ENCODE assay signal across 10 cellular contexts in the genomic region with DNA sequence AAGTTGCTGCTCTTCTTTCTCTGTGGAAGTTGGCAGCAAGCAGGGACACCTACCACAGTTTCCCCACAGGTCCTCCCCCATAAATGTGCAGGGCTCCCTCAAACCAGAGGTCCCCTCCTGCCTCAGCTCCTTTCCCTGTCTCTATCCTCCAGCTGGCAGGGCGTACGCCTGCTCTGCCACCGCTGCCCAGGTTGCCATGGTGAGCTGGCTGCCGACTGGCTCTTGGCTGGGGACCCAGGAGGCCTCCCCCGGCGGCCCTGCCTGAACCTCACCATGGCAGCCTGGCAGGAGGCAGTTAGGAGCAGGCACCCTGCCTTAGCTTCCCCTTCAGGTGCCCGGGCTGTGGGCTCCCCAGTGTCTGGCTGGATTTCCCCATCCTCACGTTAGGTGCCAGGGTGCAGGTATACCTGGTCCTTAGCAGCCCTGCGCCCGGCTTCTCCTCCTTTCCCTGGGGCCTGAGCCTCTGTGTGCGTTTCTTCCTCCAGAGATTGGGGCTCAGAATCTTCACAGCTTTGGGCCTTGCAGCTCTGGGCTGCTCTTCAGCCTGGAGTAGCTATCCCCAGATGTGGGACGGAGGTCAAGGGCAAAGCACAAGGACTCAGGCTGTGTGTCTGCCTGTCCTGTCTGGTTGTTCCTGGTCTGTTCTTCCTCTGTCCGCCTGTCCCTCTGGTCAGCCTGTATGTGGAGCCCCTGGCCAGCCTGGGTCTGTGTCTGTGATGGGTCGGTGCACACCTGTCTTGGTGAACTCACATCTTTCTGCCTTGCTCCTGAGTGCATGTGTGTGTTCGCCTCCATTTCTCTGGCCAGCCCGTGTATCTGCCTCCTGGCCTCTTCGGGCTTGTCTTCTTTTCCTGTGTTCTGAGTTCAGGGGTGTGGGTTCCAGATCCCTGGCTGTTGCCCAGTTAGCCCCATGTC. TPM values are rescaled to one million over a fixed set of nuclear protein-coding genes. Genes with fewer than 3 reads are reported as not detected.
DNase-seq lines count a peak whose midpoint lies in the region; ATAC-seq and TF ChIP-seq lines count a peak whose summit lies in the region.
"Had no signal": no experiment of that assay in that cellular context is flagged by ENCODE, and none has a peak within 500 bp of the region (broad histone marks: within the 10 kb centered on the region; RNA-seq: fewer than 3 reads in every experiment).

No MANE protein-coding gene starts in this region.

- no peaks in the 10 kb centered on the region for H3F3A ChIP-seq in SK-N-SH (replicated peaks; ENCODE audit: insufficient read depth)

- 75% methylated on average over 12 of the region's 17 CpGs for WGBS in SK-N-SH (ENCODE audit: low lambda C conversion rate)

- peaks cover 29 to 32% of the 10 kb centered on the region in 2 experiments for H3K36me3 ChIP-seq in SK-N-SH (replicated peaks in 1 of 2; ENCODE audit: control insufficient read depth in 1 of 2, insufficient read depth in 2 of 2, low read length in 1 of 2)
- peaks cover 26% of the 10 kb centered on the region for H3K36me3 ChIP-seq in rectal smooth muscle tissue (ENCODE audit: control insufficient read depth, insufficient read depth, low read length)

- CTCF ChIA-PET in SK-N-SH (lab: Yijun Ruan, JAX) = interaction anchor here (0.6 to 57.6 kb wide), 4 partner anchors 10 to 258 kb away, joined by 3 to 1706 read pairs (median 90); partner anchors contain the start of genes CDC6 and RARA

- H4K20me1 ChIP-seq in SK-N-SH (ENCODE audit: insufficient read depth) = peaks cover 57% of the 10 kb centered on the region

- POLR2A ChIA-PET in SK-N-SH (lab: Yijun Ruan, JAX) = interaction anchor here (1.0 to 4.7 kb wide), 4 partner anchors 17 to 69 kb away, joined by 3 to 24 read pairs (median 4); partner anchors contain the start of gene TOP2A

- H2AFZ ChIP-seq in SK-N-SH (ENCODE audit: low read depth) = no peak overlapping the region

- TF ChIP-seq EP300 in SK-N-SH (IDR thresholded peaks at IDR 0.05; ENCODE audit: borderline replicate concordance in 1 of 2, low read depth in 1 of 2, low read length in 1 of 2) = 0 out of 4 replicates have a peak, but pooled peaks of 1 of the 2 experiments have one; percentile 4

- no peak for TF ChIP-seq RAD21 in SK-N-SH (IDR thresholded peaks at IDR 0.05; ENCODE audit: low read length)

- peak overlapping the region; percentile 6 to 99; a peak in 3 of 4 replicates for H3K27ac ChIP-seq in SK-N-SH (ENCODE audit: low read depth in 2 of 2, low read length in 1 of 2)
- H3K27ac ChIP-seq in rectal smooth muscle tissue (ENCODE audit: low read depth, low read length) = peak overlapping the region; percentile 57

- intact Hi-C loops in left cardiac atrium (cut with DNase I) = no loop called here

- no peaks in the 10 kb centered on the region for H3K9me3 ChIP-seq in SK-N-SH

- peaks cover 61 to 94% of the 10 kb centered on the region in 2 experiments for H3K4me1 ChIP-seq in SK-N-SH (ENCODE audit: control insufficient read depth in 1 of 2, insufficient read depth in 2 of 2, low read depth in 1 of 2, low read length in 1 of 2)
- H3K4me1 ChIP-seq in rectal smooth muscle tissue (ENCODE audit: control insufficient read depth, insufficient read depth, low read length) = peaks cover 50% of the 10 kb centered on the region

- H3K4me3 Mint-ChIP-seq in HFFc6 = no peak overlapping the region

- H3K9me3 Mint-ChIP-seq in HFFc6 = no peaks in the 10 kb centered on the region

- peak overlapping the region; percentile 97; the same call in 1 of the 2 replicates for H3K4me2 ChIP-seq in SK-N-SH

- TF ChIP-seq CTCF in HFFc6 (IDR thresholded peaks at IDR 0.05) (no peak), SK-N-SH (IDR thresholded peaks at IDR 0.05) (no peak)

- ATAC-seq in left cardiac atrium (peak; percentile 35 to 66), HG03520 (IDR thresholded peaks at IDR 0.05; ENCODE audit: unreplicated experiment) (no peak), GM19395 (IDR thresholded peaks at IDR 0.05; ENCODE audit: unreplicated experiment) (no peak)

- peaks cover 23% of the 10 kb centered on the region for H3K36me3 Mint-ChIP-seq in HFFc6 (ENCODE audit: low read depth)

- peaks cover 3% of the 10 kb centered on the region for H3K27me3 Mint-ChIP-seq in HFFc6 (ENCODE audit: insufficient read depth)

- no peaks in the 10 kb centered on the region for H3K9me2 ChIP-seq in SK-N-SH

- DNase-seq in HFFc6 (no peak), SK-N-SH (peak; percentile 66), left cardiac atrium (peak; percentile 71), T-helper 1 cell (no peak)
- no peak for DNase-seq in stimulated activated CD4-positive, alpha-beta T cell treated with anti-CD3 and anti-CD28 coated beads, Interleukin-12 subunit alpha, Interleukin-12 subunit beta, amount 100 ng/mL, for 4 hours
- DNase-seq: activated CD4-positive, alpha-beta T cell treated with anti-CD3 and anti-CD28 coated beads, Interleukin-2, amount 50 U/mL, for 4 hours; stimulated activated naive CD4-positive, alpha-beta T cell treated with Interleukin-2 at 50 U/mL for 16 hours had no signal

- H3K27me3 ChIP-seq in SK-N-SH (ENCODE audit: insufficient read depth) (no peaks in the 10 kb centered on the region), rectal smooth muscle tissue (ENCODE audit: control insufficient read depth, insufficient read depth, low read length) (no peaks in the 10 kb centered on the region)

- H3K9ac ChIP-seq in SK-N-SH (no peak overlapping the region), rectal smooth muscle tissue (ENCODE audit: low read length) (no peak overlapping the region)

- H3K4me3 ChIP-seq in SK-N-SH (ENCODE audit: low read depth in 2 of 2, low read length in 1 of 2) (no peak overlapping the region; a peak in 1 of 4 replicates), rectal smooth muscle tissue (ENCODE audit: low read length) (no peak overlapping the region)

- H3K79me2 ChIP-seq in SK-N-SH (ENCODE audit: insufficient read depth) = peaks cover 62% of the 10 kb centered on the region

- peak overlapping the region; percentile 31; the same call in 1 of the 2 replicates for H3K27ac Mint-ChIP-seq in HFFc6

- H3K4me1 Mint-ChIP-seq in HFFc6 (ENCODE audit: low read depth) = peaks cover 46% of the 10 kb centered on the region

TF ChIP-seq in SK-N-SH, 30 proteins besides CTCF, POLR2A, EP300 and RAD21:
- TF ChIP-seq MXI1 (IDR thresholded peaks at IDR 0.05; ENCODE audit: low read depth, low read length) = peak; percentile 54; the same call in 1 of the 2 replicates
- no peak for TF ChIP-seq RXRA (IDR thresholded peaks at IDR 0.05; ENCODE audit: borderline replicate concordance, low read depth)

RNA-seq across cellular contexts. Expression of gene GJD3, which starts 15.7 kb away (rescaled TPM):
- 1 to 10 TPM in 2 of 6 experiments, under 1 TPM in 4; 0.36 to 1.4 (median 0.81) TPM for total RNA-seq in HFFc6 (2021; fragmentation: NEBNext Ultra II Directional; extraction: Animal tissue kit (Norgen Biotek cat#: 25700))
- polyA plus RNA-seq in SK-N-SH (2012; rRNA removed) = not detected in 2 replicates
- not detected in 2 replicates for polyA plus RNA-seq in SK-N-SH (2012; cell fraction: cytosol; rRNA removed)
- polyA plus RNA-seq in SK-N-SH (2012; cell fraction: nucleus; rRNA removed) = not detected in 2 replicates
- 1 to 10 TPM; 1.2 to 1.3 TPM for total RNA-seq in left cardiac atrium

RNA-seq across cellular contexts. Expression of gene RARA, which starts 39.8 kb away (rescaled TPM):
- 10 to 100 TPM; 27.1 to 32.2 (median 28.8) TPM for total RNA-seq in HFFc6 (2021; fragmentation: NEBNext Ultra II Directional; extraction: Animal tissue kit (Norgen Biotek cat#: 25700))
- 8.9 and 13.3 TPM in 2 replicates for polyA plus RNA-seq in SK-N-SH (2012; rRNA removed)
- polyA plus RNA-seq in SK-N-SH (2012; cell fraction: cytosol; rRNA removed) = 6.9 and 9.6 TPM in 2 replicates
- 13.2 and 15.0 TPM in 2 replicates for polyA plus RNA-seq in SK-N-SH (2012; cell fraction: nucleus; rRNA removed)
- 10 to 100 TPM; 23.3 to 43.8 TPM for total RNA-seq in left cardiac atrium

Comparison
In these comparisons a context has a peak if more than half of its experiments do, and no peak if none do; other contexts are left out.
1. DNase-seq: peak in SK-N-SH (single experiment) and left cardiac atrium (single experiment); none in HFFc6 (single experiment), stimulated activated CD4-positive, alpha-beta T cell treated with anti-CD3 and anti-CD28 coated beads, Interleukin-12 subunit alpha, Interleukin-12 subunit beta, amount 100 ng/mL, for 4 hours (single experiment) and T-helper 1 cell (0 of 5).
2. ATAC-seq: peak in left cardiac atrium (2 of 2); none in HG03520 (single experiment) and GM19395 (single experiment).